In genomic region chr15:96347181-96348111, GRCh38 we compare ENCODE assay signal across 10 cellular contexts. TPM values are rescaled to one million over a fixed set of nuclear protein-coding genes. Genes with fewer than 3 reads are reported as not detected.
A peak's percentile ranks its signal among the peaks of the same experiment; 100 is the strongest.
DNase-seq lines count a peak whose midpoint lies in the region; ATAC-seq and TF ChIP-seq lines count a peak whose summit lies in the region.
"Had no signal": no experiment of that assay in that cellular context is flagged by ENCODE, and none has a peak within 500 bp of the region (broad histone marks: within the 10 kb centered on the region; RNA-seq: fewer than 3 reads in every experiment).

No MANE protein-coding gene starts in this region.

- TF ChIP-seq POLR2A in esophagus muscularis mucosa (IDR thresholded peaks at IDR 0.05; ENCODE audit: low read depth), result no peak

- ATAC-seq in aorta (ENCODE audit: low FRiP score) (no peak), HG02763 (IDR thresholded peaks at IDR 0.05; ENCODE audit: unreplicated experiment) (no peak), GM21447 (IDR thresholded peaks at IDR 0.05; ENCODE audit: unreplicated experiment) (no peak)

- no peak for TF ChIP-seq EP300 in esophagus muscularis mucosa (IDR thresholded peaks at IDR 0.05)

- DNase-seq in activated T-cell treated with anti-CD3 and anti-CD28 coated beads, Interleukin-2, amount 50 U/mL, for 48 hours, result peak; percentile 4 to 12
- no peak for DNase-seq in activated T-cell treated with anti-CD3 and anti-CD28 coated beads, Interleukin-2, amount 50 U/mL, for 1 hour
- DNase-seq in esophagus muscularis mucosa (ENCODE audit: extremely low spot score), result no peak
- DNase-seq in aorta, result peak; percentile 45 to 72
- DNase-seq in stimulated activated CD4-positive, alpha-beta T cell treated with anti-CD3 and anti-CD28 coated beads, Interleukin-2, amount 100 ng/mL, for 48 hours, result no peak
- DNase-seq: activated T-cell treated with anti-CD3 and anti-CD28 coated beads for 4 hours had no signal

- peak overlapping the region; percentile 77 to 84 (median 80) for H3K4me3 ChIP-seq in esophagus muscularis mucosa
- peak overlapping the region in 1 of 2 donors; percentile 37 for H3K4me3 ChIP-seq in mucosa of rectum (ENCODE audit: low read length in 2 of 2)
- no peak overlapping the region for H3K4me3 ChIP-seq in aorta (ENCODE audit: low read length in 2 of 2)
- H3K4me3 ChIP-seq: SJSA1 had no signal

- 42% methylated on average over 36 of the region's 39 CpGs for WGBS in esophagus muscularis mucosa
- 89 to 91% methylated on average over 34 to 39 of the region's 39 CpGs for WGBS in aorta, 2 donors

- peak overlapping the region in 1 of 2 donors; percentile 44 for H3K9ac ChIP-seq in mucosa of rectum (ENCODE audit: low read depth in 1 of 2, low read length in 2 of 2)

- peak overlapping the region; percentile 94 to 97 (median 94) for H3K27ac ChIP-seq in esophagus muscularis mucosa (replicated peaks in 1 of 4)
- peak overlapping the region; percentile 58 to 59 for H3K27ac ChIP-seq in mucosa of rectum (ENCODE audit: low read depth in 2 of 2, low read length in 2 of 2)
- H3K27ac ChIP-seq in aorta (ENCODE audit: low read depth in 1 of 2, low read length in 2 of 2), result no peak overlapping the region
- H3K27ac ChIP-seq: SJSA1 had no signal

- intact Hi-C loops in esophagus muscularis mucosa (cut with DNase I) (no loop called here), aorta (cut with DNase I) (loop anchor here (10.0 kb wide), 5 partner anchors 887 to 1673 kb away; no protein-coding TSS in a partner anchor)

- no peaks in the 10 kb centered on the region for H3K9me3 ChIP-seq in esophagus muscularis mucosa
- peaks cover 0 to 1% of the 10 kb centered on the region in 2 donors for H3K9me3 ChIP-seq in mucosa of rectum (ENCODE audit: control insufficient read depth in 2 of 2, low read length in 2 of 2)
- no peaks in the 10 kb centered on the region for H3K9me3 ChIP-seq in aorta (ENCODE audit: control insufficient read depth, low read length)
- H3K9me3 ChIP-seq: SJSA1 had no signal

- no peak for TF ChIP-seq CTCF in esophagus muscularis mucosa (IDR thresholded peaks at IDR 0.05)

- H3K27me3 ChIP-seq in esophagus muscularis mucosa (peaks cover 0 to 6% (median 0%) of the 10 kb centered on the region in 4 donors), mucosa of rectum (ENCODE audit: control insufficient read depth in 2 of 2, insufficient read depth in 2 of 2, low read length in 2 of 2) (peaks cover 0 to 1% of the 10 kb centered on the region in 2 donors), aorta (ENCODE audit: control insufficient read depth in 1 of 2, insufficient read depth in 2 of 2, low read length in 1 of 2) (no peaks in the 10 kb centered on the region)
- H3K27me3 ChIP-seq: SJSA1 had no signal

- H3K36me3 ChIP-seq in esophagus muscularis mucosa, result no peaks in the 10 kb centered on the region
- no peaks in the 10 kb centered on the region for H3K36me3 ChIP-seq in mucosa of rectum (ENCODE audit: control insufficient read depth in 2 of 2, insufficient read depth in 2 of 2, low read length in 2 of 2)
- H3K36me3 ChIP-seq in aorta (ENCODE audit: control insufficient read depth in 1 of 2, insufficient read depth in 2 of 2, low read length in 1 of 2), result peaks cover 0 to 2% of the 10 kb centered on the region in 2 donors

- H3K4me1 ChIP-seq in esophagus muscularis mucosa, result peaks cover 17 to 100% (median 95%) of the 10 kb centered on the region in 4 donors
- peaks cover 5 to 23% of the 10 kb centered on the region in 2 donors for H3K4me1 ChIP-seq in mucosa of rectum (ENCODE audit: control insufficient read depth in 2 of 2, insufficient read depth in 2 of 2, low read length in 2 of 2)
- H3K4me1 ChIP-seq in aorta (ENCODE audit: control insufficient read depth in 1 of 2, insufficient read depth in 2 of 2, low read length in 2 of 2), result no peaks in the 10 kb centered on the region

RNA-seq across cellular contexts. Expression of gene NR2F2, which starts 16.9 kb away (rescaled TPM):
- total RNA-seq in esophagus muscularis mucosa (100 to 1,000 TPM in 2 of 4 donors, 10 to 100 TPM in 2; 42.7 to 131 (median 83.6) TPM), aorta (100 to 1,000 TPM; 102 to 132 TPM)
- 100 to 1,000 TPM in 1 of 2 donors, 10 to 100 TPM in 1; 26.0 to 115 TPM for polyA plus RNA-seq in aorta

Comparison
In these comparisons a context has a peak if more than half of its experiments do, and no peak if none do; other contexts are left out.
1. DNase-seq: peak in activated T-cell treated with anti-CD3 and anti-CD28 coated beads, Interleukin-2, amount 50 U/mL, for 48 hours (2 of 2) and aorta (2 of 2); none in activated T-cell treated with anti-CD3 and anti-CD28 coated beads, Interleukin-2, amount 50 U/mL, for 1 hour (single experiment), esophagus muscularis mucosa (single experiment) and stimulated activated CD4-positive, alpha-beta T cell treated with anti-CD3 and anti-CD28 coated beads, Interleukin-2, amount 100 ng/mL, for 48 hours (0 of 2).
2. H3K27ac ChIP-seq: peak in esophagus muscularis mucosa (4 of 4) and mucosa of rectum (2 of 2); none in aorta (0 of 2).
3. H3K4me3 ChIP-seq: peak in esophagus muscularis mucosa (4 of 4); none in aorta (0 of 2).